In the genomic region with DNA sequence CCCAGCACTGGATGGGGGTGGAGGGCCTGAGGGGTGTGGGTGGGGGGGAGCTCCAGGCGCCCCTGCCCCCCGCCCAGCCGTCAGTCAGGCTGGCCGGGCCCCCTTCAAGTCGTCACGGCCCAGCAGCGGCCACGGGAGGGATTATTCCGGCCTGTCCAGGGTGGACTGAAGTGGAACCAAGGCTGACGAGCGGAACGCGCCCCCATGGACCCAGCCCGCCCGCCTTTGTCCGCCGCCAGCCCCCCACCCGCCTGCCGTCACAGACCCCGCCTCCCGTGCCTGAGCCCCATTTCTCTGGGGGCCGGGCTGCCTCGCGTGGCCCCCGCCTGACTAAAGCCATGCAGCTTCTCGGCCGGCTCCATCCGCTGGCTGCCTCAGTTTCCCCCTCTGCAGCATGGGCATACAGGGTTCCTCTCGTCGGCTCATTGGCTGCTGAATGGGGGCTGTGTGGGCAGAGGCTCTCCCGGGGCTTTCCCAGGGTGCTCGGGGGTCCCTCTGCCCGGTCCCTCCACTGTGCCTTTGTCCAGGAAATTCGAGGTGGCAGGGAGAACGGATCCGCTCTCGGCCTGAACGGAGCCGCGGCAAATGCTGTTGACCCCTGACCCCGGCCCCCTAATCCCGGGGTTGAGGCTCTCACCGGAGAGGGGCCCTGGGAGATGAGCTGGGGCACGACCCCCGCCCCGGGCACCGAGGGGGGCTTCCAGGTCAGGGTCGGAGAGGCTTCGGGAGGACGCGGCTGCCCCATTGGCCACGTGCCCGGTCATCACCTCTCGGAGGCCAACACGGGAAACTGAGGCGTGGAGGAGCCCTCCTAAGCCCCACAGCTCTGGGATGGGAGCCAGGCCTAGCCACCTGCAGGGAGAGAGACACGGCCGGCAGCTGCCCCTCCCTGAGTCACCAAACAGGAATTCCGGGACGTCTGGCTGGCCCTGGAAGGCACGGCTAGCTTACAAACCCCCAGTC, we compare ENCODE assay signal across 11 cellular contexts. TPM values are rescaled to one million over a fixed set of nuclear protein-coding genes. Genes with fewer than 3 reads are reported as not detected.
DNase-seq lines count a peak whose midpoint lies in the region; TF ChIP-seq lines count a peak whose summit lies in the region.
"Had no signal": no experiment of that assay in that cellular context is flagged by ENCODE, and none has a peak within 500 bp of the region (broad histone marks: within the 10 kb centered on the region; RNA-seq: fewer than 3 reads in every experiment).

No MANE protein-coding gene starts in this region.

- no peaks in the 10 kb centered on the region for H3K36me3 ChIP-seq in thyroid gland
- H3K36me3 ChIP-seq in testis (ENCODE audit: low read depth, missing control alignments): no peaks in the 10 kb centered on the region
- H3K36me3 ChIP-seq in WERI-Rb-1: no peaks in the 10 kb centered on the region
- H3K36me3 ChIP-seq: esophagus muscularis mucosa had no signal

- TF ChIP-seq CTCF in RWPE1 (conservative IDR thresholded peaks at IDR 0.05; ENCODE audit: low read depth) (no peak), fibroblast of pulmonary artery (IDR thresholded peaks at IDR 0.05; ENCODE audit: low read length, missing control alignments) (no peak), thyroid gland (IDR thresholded peaks at IDR 0.05) (no peak), testis (IDR thresholded peaks at IDR 0.05) (no peak), WERI-Rb-1 (IDR thresholded peaks at IDR 0.05; ENCODE audit: low read depth, low read length) (no peak)

- POLR2A ChIA-PET in RWPE1 (lab: Yijun Ruan, JAX; ENCODE audit: low non-redundant PET): no interaction called here

- H3K27ac ChIP-seq in RWPE1 (peak overlapping the region; percentile 92), thyroid gland (no peak overlapping the region), testis (no peak overlapping the region), WERI-Rb-1 (no peak overlapping the region)
- H3K27ac ChIP-seq: esophagus muscularis mucosa had no signal

- peaks cover 20% of the 10 kb centered on the region for H3K27me3 ChIP-seq in thyroid gland
- H3K27me3 ChIP-seq in testis: no peaks in the 10 kb centered on the region
- no peaks in the 10 kb centered on the region for H3K27me3 ChIP-seq in WERI-Rb-1 (ENCODE audit: insufficient read depth, low read depth, severe bottlenecking)

- no peak overlapping the region for H3K4me3 ChIP-seq in fibroblast of pulmonary artery (replicated peaks; ENCODE audit: low read depth, low read length)
- H3K4me3 ChIP-seq in thyroid gland (replicated peaks in 1 of 3): no peak overlapping the region
- H3K4me3 ChIP-seq in testis: no peak overlapping the region
- no peak overlapping the region for H3K4me3 ChIP-seq in WERI-Rb-1 (ENCODE audit: low read depth, low read length)
- H3K4me3 ChIP-seq: esophagus muscularis mucosa had no signal

- CTCF ChIA-PET in RWPE1 (lab: Yijun Ruan, JAX): interaction anchor here (0.7 kb wide), 1 partner anchor 153 kb away, joined by 3 read pairs; no protein-coding TSS in a partner anchor

- H3K4me1 ChIP-seq in thyroid gland (peaks cover 0 to 22% of the 10 kb centered on the region in 2 donors), testis (no peaks in the 10 kb centered on the region)

- WGBS in thyroid gland, 2 donors: 20 to 24% methylated on average over 9 to 36 of the region's 61 CpGs
- WGBS in testis, 2 donors: 43 to 71% methylated on average over 7 to 58 of the region's 61 CpGs

- intact Hi-C loops in thyroid gland (cut with DNase I): no loop called here
- intact Hi-C loops in testis (cut with DNase I; ENCODE audit: low total_unique reads): no loop called here

- DNase-seq in NCI-H2171 treated with DMSO at 0.1 percent for 48 hours (lab: John Stamatoyannopoulos, UW) (peak; percentile 30), NCI-H2171 (lab: John Stamatoyannopoulos, UW) (no peak), RWPE1 (ENCODE audit: low spot score) (peak; percentile 93), fibroblast of pulmonary artery (ENCODE audit: low read depth) (peak; percentile 25), thyroid gland (peak; percentile 13 to 15), testis (no peak), WERI-Rb-1 (no peak), CD1c-positive myeloid dendritic cell (ENCODE audit: extremely low spot score) (no peak)
- DNase-seq: activated CD4-positive, CD25-positive, alpha-beta regulatory T cell treated with anti-CD3 and anti-CD28 coated beads, Interleukin-2, amount 50 U/mL, for 72 hours; OCI-M1 had no signal

- TF ChIP-seq POLR2A in thyroid gland (IDR thresholded peaks at IDR 0.05) (no peak), testis (IDR thresholded peaks at IDR 0.05) (no peak)

- H3K9me3 ChIP-seq in thyroid gland: no peaks in the 10 kb centered on the region
- H3K9me3 ChIP-seq in testis: no peaks in the 10 kb centered on the region
- no peaks in the 10 kb centered on the region for H3K9me3 ChIP-seq in WERI-Rb-1 (ENCODE audit: severe bottlenecking)
- H3K9me3 ChIP-seq: esophagus muscularis mucosa had no signal

RNA-seq across cellular contexts. Expression of a gene that starts 27.3 kb away (rescaled TPM):
- not detected for total RNA-seq in thyroid gland
- total RNA-seq in testis: 1 to 10 TPM; 1.5 to 2.9 TPM
- 0.61 TPM for polyA plus RNA-seq in testis (ENCODE audit: insufficient read depth, low read depth, low replicate concordance)
- total RNA-seq: esophagus muscularis mucosa had no signal

RNA-seq across cellular contexts. Expression of a gene that starts 37.7 kb away (rescaled TPM):
- total RNA-seq in thyroid gland: 100 to 1,000 TPM in 1 of 4 donors, 10 to 100 TPM in 3; 50.8 to 114 (median 64.6) TPM
- total RNA-seq in testis: 100 to 1,000 TPM; 111 to 128 TPM
- 51.6 TPM for polyA plus RNA-seq in testis (ENCODE audit: insufficient read depth, low read depth, low replicate concordance)

RNA-seq across cellular contexts. Expression of a gene that starts 43.9 kb away (rescaled TPM):
- total RNA-seq in thyroid gland: 1,000 to 10,000 TPM in 2 of 4 donors, 100 to 1,000 TPM in 2; 679 to 1,194 (median 893) TPM
- total RNA-seq in testis: 100 to 1,000 TPM; 621 to 661 TPM
- 483 TPM for polyA plus RNA-seq in testis (ENCODE audit: insufficient read depth, low read depth, low replicate concordance)

Comparison
In these comparisons a context has a peak if more than half of its experiments do, and no peak if none do; other contexts are left out.
1. DNase-seq: peak in NCI-H2171 treated with DMSO at 0.1 percent for 48 hours (single experiment), RWPE1 (single experiment), fibroblast of pulmonary artery (single experiment) and thyroid gland (2 of 2); none in NCI-H2171 (single experiment), testis (single experiment), WERI-Rb-1 (single experiment) and CD1c-positive myeloid dendritic cell (single experiment).